21 cellular contexts compared by ENCODE assay signal in genomic region chr7:115754226-115754625, GRCh38.
"Had no signal": no experiment of that assay in that cellular context is flagged by ENCODE, and none has a peak within 500 bp of the region (broad histone marks: within the 10 kb centered on the region; RNA-seq: fewer than 3 reads in every experiment).

No MANE protein-coding gene starts in this region.

- H3K36me3 Mint-ChIP-seq: T-cell had no signal

- H3K4me3 Mint-ChIP-seq: T-cell had no signal

- H3K9me3 Mint-ChIP-seq: T-cell had no signal

- H3K4me1 Mint-ChIP-seq: T-cell had no signal

- H3K27ac Mint-ChIP-seq: T-cell had no signal

- ATAC-seq: T-cell had no signal

- FAIRE-seq: RCC 7860 had no signal

- DNase-seq: KBM-7, MV-4-11, NCI-H1048, NCI-H1105, NCI-H1417, NCI-H1436 treated with DMSO at 0.1 percent for 48 hours, NCI-H1694, NCI-H187 treated with DMSO at 0.1 percent for 48 hours, NCI-H2029 treated with DMSO at 0.1 percent for 48 hours, NCI-H2171, NCI-H345, NCI-H446 treated with DMSO at 0.1 percent for 48 hours, NCI-H510A treated with DMSO at 0.1 percent for 48 hours, NCI-H774, Right ventricle myocardium superior, RPMI8226, SIG-M5, SK-N-SH, SW 1271, T-cell had no signal
